In genomic region chr3:69386535-69387385, GRCh38 we compare ENCODE assay signal across 9 cellular contexts. TPM values are rescaled to one million over a fixed set of nuclear protein-coding genes. Genes with fewer than 3 reads are reported as not detected.
DNase-seq lines count a peak whose midpoint lies in the region; ATAC-seq and TF ChIP-seq lines count a peak whose summit lies in the region.
"Had no signal": no experiment of that assay in that cellular context is flagged by ENCODE, and none has a peak within 500 bp of the region (broad histone marks: within the 10 kb centered on the region; RNA-seq: fewer than 3 reads in every experiment).

No MANE protein-coding gene starts in this region.

- POLR2A ChIA-PET in CD8-positive, alpha-beta T cell (lab: Charles Lee): no interaction called here

- CTCF ChIA-PET in CD8-positive, alpha-beta T cell (lab: Charles Lee): interaction anchor here (0.7 to 1.0 kb wide), 2 partner anchors 70 to 225 kb away, joined by 3 read pairs; no protein-coding TSS in a partner anchor

- H3K4me1 Mint-ChIP-seq in CD8-positive, alpha-beta T cell (ENCODE audit: low read depth): peaks cover 13% of the 10 kb centered on the region
- peaks cover 5 to 10% of the 10 kb centered on the region in 2 donors for H3K4me1 Mint-ChIP-seq in effector memory CD8-positive, alpha-beta T cell (ENCODE audit: low read depth in 2 of 2)

- no peaks in the 10 kb centered on the region for H3K9me3 Mint-ChIP-seq in CD8-positive, alpha-beta T cell
- no peaks in the 10 kb centered on the region for H3K9me3 Mint-ChIP-seq in effector memory CD8-positive, alpha-beta T cell

- H3K27me3 Mint-ChIP-seq in CD8-positive, alpha-beta T cell (ENCODE audit: low read depth): peaks cover 59% of the 10 kb centered on the region
- peaks cover 42 to 75% of the 10 kb centered on the region in 2 donors for H3K27me3 Mint-ChIP-seq in effector memory CD8-positive, alpha-beta T cell

- no peak overlapping the region for H3K27ac ChIP-seq in CD8-positive, alpha-beta T cell (ENCODE audit: low read depth, low read length)
- H3K27ac ChIP-seq in HUES6 (ENCODE audit: low read depth, low read length) (no peak overlapping the region), neutrophil (no peak overlapping the region)

- H3K9me3 ChIP-seq in CD8-positive, alpha-beta T cell (ENCODE audit: low read length): no peaks in the 10 kb centered on the region
- H3K9me3 ChIP-seq in HUES6 (ENCODE audit: control insufficient read depth, insufficient read depth, low read depth, low read length) (no peaks in the 10 kb centered on the region), neutrophil (no peaks in the 10 kb centered on the region)

- H3K27me3 ChIP-seq in CD8-positive, alpha-beta T cell (ENCODE audit: insufficient read depth, low read length): peaks cover 8% of the 10 kb centered on the region
- H3K27me3 ChIP-seq in HUES6 (ENCODE audit: control insufficient read depth, insufficient read depth, low read length) (peaks cover 41% of the 10 kb centered on the region), neutrophil (no peaks in the 10 kb centered on the region)

- H3K36me3 Mint-ChIP-seq in CD8-positive, alpha-beta T cell: no peaks in the 10 kb centered on the region
- H3K36me3 Mint-ChIP-seq in effector memory CD8-positive, alpha-beta T cell (ENCODE audit: insufficient read depth): peaks cover 7% of the 10 kb centered on the region

- no peak overlapping the region for H3K27ac Mint-ChIP-seq in CD8-positive, alpha-beta T cell
- H3K27ac Mint-ChIP-seq in effector memory CD8-positive, alpha-beta T cell: peak overlapping the region in 1 of 2 donors; percentile 26

- no peaks in the 10 kb centered on the region for H3K36me3 ChIP-seq in CD8-positive, alpha-beta T cell (ENCODE audit: insufficient read depth, low read length)
- H3K36me3 ChIP-seq in HUES6 (ENCODE audit: control insufficient read depth, insufficient read depth, low read length) (no peaks in the 10 kb centered on the region), neutrophil (no peaks in the 10 kb centered on the region)

- ATAC-seq in CD8-positive, alpha-beta T cell: no peak
- ATAC-seq in effector memory CD8-positive, alpha-beta T cell (replicated peaks): peak; percentile 56
- ATAC-seq in HG02973 (IDR thresholded peaks at IDR 0.05; ENCODE audit: unreplicated experiment): no peak
- ATAC-seq in GM21360 (IDR thresholded peaks at IDR 0.05; ENCODE audit: unreplicated experiment): no peak

- no peak overlapping the region for H3K4me3 ChIP-seq in CD8-positive, alpha-beta T cell (ENCODE audit: low read depth, low read length)
- peak overlapping the region; percentile 78 for H3K4me3 ChIP-seq in HUES6 (ENCODE audit: low read depth, low read length)
- peak overlapping the region; percentile 58 to 68 for H3K4me3 ChIP-seq in neutrophil (ENCODE audit: low read depth in 1 of 2, low read length in 1 of 2)

- intact Hi-C loops in CD8-positive, alpha-beta T cell (cut with DNase I, micrococcal nuclease): no loop called here

- H3K9ac ChIP-seq in HUES6 (ENCODE audit: low read length): no peak overlapping the region

- no peak for TF ChIP-seq CTCF in CD8-positive, alpha-beta T cell (IDR thresholded peaks at IDR 0.05)
- TF ChIP-seq CTCF in neutrophil (IDR thresholded peaks at IDR 0.05): no peak

- no peak for DNase-seq in CD8-positive, alpha-beta T cell
- no peak for DNase-seq in effector memory CD8-positive, alpha-beta T cell
- DNase-seq in ureter (ENCODE audit: low spot score) (no peak), NK-92 (lab: John Stamatoyannopoulos, UW; ENCODE audit: unreplicated experiment) (no peak)
- DNase-seq: NCI-H1048 had no signal

- peaks cover 4% of the 10 kb centered on the region for H3K4me1 ChIP-seq in CD8-positive, alpha-beta T cell (ENCODE audit: insufficient read depth, low read length)
- H3K4me1 ChIP-seq in HUES6 (ENCODE audit: control insufficient read depth, insufficient read depth, low read length) (peaks cover 16% of the 10 kb centered on the region), neutrophil (ENCODE audit: control insufficient read depth in 1 of 2, insufficient read depth in 1 of 2, low read depth in 1 of 2, low read length in 1 of 2) (peaks cover 44 to 49% of the 10 kb centered on the region in 2 experiments)

- H3K4me3 Mint-ChIP-seq in CD8-positive, alpha-beta T cell: peak overlapping the region; percentile 61
- H3K4me3 Mint-ChIP-seq in effector memory CD8-positive, alpha-beta T cell: peak overlapping the region; percentile 82 to 89

RNA-seq across cellular contexts. Expression of gene FRMD4B, which starts 0.9 kb away (rescaled TPM):
- total RNA-seq in CD8-positive, alpha-beta T cell: 1 to 10 TPM; 5.1 to 5.4 TPM
- total RNA-seq in ureter: 28.6 TPM
